Comparison of ENCODE assay signal across 16 cellular contexts in the genomic region with DNA sequence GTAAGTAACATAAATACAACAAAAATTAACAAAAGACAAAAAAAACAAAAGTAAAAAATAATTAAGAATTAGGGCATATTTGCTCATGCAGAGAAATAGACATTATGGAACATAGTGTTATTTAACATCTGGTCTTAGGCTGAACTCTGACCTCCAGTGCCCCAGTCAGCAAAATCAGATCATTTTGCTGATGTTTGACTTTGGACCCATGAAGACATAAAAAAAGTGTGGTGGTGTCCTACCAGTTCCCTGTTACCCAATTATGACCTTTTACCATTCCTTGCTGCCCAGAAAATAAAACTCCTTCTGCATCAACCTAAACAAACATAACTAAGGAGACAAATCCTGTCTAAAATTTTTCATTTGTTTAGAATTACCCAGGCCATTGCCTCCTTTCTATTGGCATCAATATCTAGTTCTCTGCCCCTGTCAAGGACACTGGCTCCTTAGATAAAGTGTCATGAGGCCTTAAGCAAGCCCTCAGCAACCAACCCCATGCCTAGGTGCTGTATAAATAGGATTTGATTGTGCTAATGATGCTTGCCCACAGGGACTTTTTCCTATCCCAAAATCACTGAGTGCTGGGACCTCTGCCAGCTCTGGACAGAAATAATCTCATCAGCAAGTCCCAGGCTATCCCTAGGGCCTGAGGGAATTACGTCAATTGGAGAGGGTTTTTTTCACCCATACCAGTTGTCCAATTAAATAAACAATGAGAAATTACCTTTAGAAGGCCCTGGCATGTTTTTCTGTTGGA.
DNase-seq lines count a peak whose midpoint lies in the region; ATAC-seq, FAIRE-seq and TF ChIP-seq lines count a peak whose summit lies in the region.
"Had no signal": no experiment of that assay in that cellular context is flagged by ENCODE, and none has a peak within 500 bp of the region (broad histone marks: within the 10 kb centered on the region; RNA-seq: fewer than 3 reads in every experiment).

No MANE protein-coding gene starts in this region.

- in situ Hi-C loops in HepG2 (cut with HindIII; ENCODE audit: extremely low pct_ligation_motif_present, low pct_unique_long_range_greater_than_20kb): no loop called here

- H3K4me1 ChIP-seq in HepG2 (ENCODE audit: insufficient read depth, low read length): no peaks in the 10 kb centered on the region
- H3K4me1 ChIP-seq: colonic mucosa, upper lobe of right lung had no signal

- TF ChIP-seq POLR2A in HepG2 (IDR thresholded peaks at IDR 0.05; ENCODE audit: insufficient read depth in 1 of 2, low read depth in 2 of 2, low read length in 2 of 2): no peak

- no TSS peak for BruUV-seq in HepG2 (replicated peaks; lab: Mats Ljungman, UMichigan)

- no peaks in the 10 kb centered on the region for H3K9me3 Mint-ChIP-seq in stimulated activated effector memory CD8-positive, alpha-beta T cell treated with anti-CD3 and anti-CD28 coated beads, Interleukin-12 subunit alpha, Interleukin-12 subunit beta, amount 100 ng/mL, for 72 hours
- H3K9me3 Mint-ChIP-seq: natural killer cell had no signal

- H3K27ac ChIP-seq in HepG2 (ENCODE audit: extremely low read length, insufficient read depth, low read length): no peak overlapping the region
- H3K27ac ChIP-seq: colonic mucosa, upper lobe of right lung had no signal

- H3K36me3 ChIP-seq in HepG2 (replicated peaks in 1 of 2; ENCODE audit: control insufficient read depth in 1 of 2, insufficient read depth in 2 of 2, low read length in 2 of 2): no peaks in the 10 kb centered on the region
- H3K36me3 ChIP-seq: colonic mucosa, upper lobe of right lung had no signal

- TF ChIP-seq EP300 in HepG2 (IDR thresholded peaks at IDR 0.05; ENCODE audit: low read depth in 2 of 2, low read length in 2 of 2): no peak
- TF ChIP-seq EP300 in HepG2 (CRISPR knock-in tag; IDR thresholded peaks at IDR 0.05; ENCODE audit: borderline replicate concordance): no peak

- H3K27ac Mint-ChIP-seq in stimulated activated effector memory CD8-positive, alpha-beta T cell treated with anti-CD3 and anti-CD28 coated beads, Interleukin-12 subunit alpha, Interleukin-12 subunit beta, amount 100 ng/mL, for 72 hours: no peak overlapping the region
- H3K27ac Mint-ChIP-seq: natural killer cell had no signal

- POLR2A ChIA-PET in HepG2 (lab: Yijun Ruan, JAX): no interaction called here

- H3K4me2 ChIP-seq in HepG2 (ENCODE audit: low read depth, low read length): no peak overlapping the region

- H3K79me2 ChIP-seq in HepG2 (ENCODE audit: insufficient read depth, low read length): no peaks in the 10 kb centered on the region

- H3K9ac ChIP-seq in HepG2 (ENCODE audit: insufficient read depth, low read depth, low read length): no peak overlapping the region

- intact Hi-C loops in HepG2 (cut with micrococcal nuclease; ENCODE audit: unreplicated experiment): no loop called here

- WGBS in HepG2 (ENCODE audit: low lambda C conversion rate): 13% methylated on average over 1 of the region's 1 CpG

- no peaks in the 10 kb centered on the region for H3K36me3 Mint-ChIP-seq in stimulated activated effector memory CD8-positive, alpha-beta T cell treated with anti-CD3 and anti-CD28 coated beads, Interleukin-12 subunit alpha, Interleukin-12 subunit beta, amount 100 ng/mL, for 72 hours
- H3K36me3 Mint-ChIP-seq: natural killer cell had no signal

- H3K9me3 ChIP-seq in HepG2 (ENCODE audit: low read length): no peaks in the 10 kb centered on the region
- H3K9me3 ChIP-seq: colonic mucosa, upper lobe of right lung had no signal

- H3K4me3 Mint-ChIP-seq in stimulated activated effector memory CD8-positive, alpha-beta T cell treated with anti-CD3 and anti-CD28 coated beads, Interleukin-12 subunit alpha, Interleukin-12 subunit beta, amount 100 ng/mL, for 72 hours: no peak overlapping the region
- H3K4me3 Mint-ChIP-seq: natural killer cell had no signal

- H3K27me3 ChIP-seq in HepG2 (ENCODE audit: control insufficient read depth in 1 of 2, insufficient read depth in 2 of 2, low read length in 2 of 2): no peaks in the 10 kb centered on the region
- H3K27me3 ChIP-seq: colonic mucosa, upper lobe of right lung had no signal

- TF ChIP-seq RAD21 in HepG2 (CRISPR knock-in tag; IDR thresholded peaks at IDR 0.05): no peak

- CTCF ChIA-PET in HepG2 (lab: Yijun Ruan, JAX; ENCODE audit: low intra/inter-chr PET ratio, low total read pairs): no interaction called here

- H3K4me1 Mint-ChIP-seq in stimulated activated effector memory CD8-positive, alpha-beta T cell treated with anti-CD3 and anti-CD28 coated beads, Interleukin-12 subunit alpha, Interleukin-12 subunit beta, amount 100 ng/mL, for 72 hours: no peaks in the 10 kb centered on the region
- H3K4me1 Mint-ChIP-seq: natural killer cell had no signal

- no peaks in the 10 kb centered on the region for H4K20me1 ChIP-seq in HepG2 (ENCODE audit: insufficient read depth, low read length)

- no peak for ATAC-seq in HepG2
- no peak for ATAC-seq in stimulated activated effector memory CD8-positive, alpha-beta T cell treated with anti-CD3 and anti-CD28 coated beads, Interleukin-12 subunit alpha, Interleukin-12 subunit beta, amount 100 ng/mL, for 72 hours
- ATAC-seq in HG03460 (IDR thresholded peaks at IDR 0.05; ENCODE audit: unreplicated experiment): no peak
- ATAC-seq in GM21515 (IDR thresholded peaks at IDR 0.05; ENCODE audit: unreplicated experiment): no peak
- ATAC-seq: natural killer cell, upper lobe of right lung had no signal

- no peak overlapping the region for H3K4me3 ChIP-seq in HepG2 (replicated peaks in 1 of 3; ENCODE audit: insufficient read depth in 1 of 3, low read depth in 2 of 3, low read length in 3 of 3)
- H3K4me3 ChIP-seq: colonic mucosa, upper lobe of right lung had no signal

- no peak overlapping the region for H2AFZ ChIP-seq in HepG2 (ENCODE audit: low read length)

- FAIRE-seq in HepG2 (lab: Jason Lieb, UNC): no peak

- DNase-seq in A172 (ENCODE audit: low spot score) (peak; percentile 21), NCI-H2081 (lab: John Stamatoyannopoulos, UW) (peak; percentile 67 to 74), cerebellar cortex (ENCODE audit: low spot score) (peak; percentile 16), HepG2 (ENCODE audit: low spot score) (no peak), retina (no peak)
- DNase-seq in stimulated activated effector memory CD8-positive, alpha-beta T cell treated with anti-CD3 and anti-CD28 coated beads, Interleukin-12 subunit alpha, Interleukin-12 subunit beta, amount 100 ng/mL, for 72 hours (ENCODE audit: low spot score in 2 of 2): no peak
- DNase-seq: activated naive CD4-positive, alpha-beta T cell treated with Interleukin-2 at 50 U/mL for 16 hours; colonic mucosa; DND-41; foreskin fibroblast; H7; natural killer cell; NCI-H187; upper lobe of right lung had no signal

- no peak for TF ChIP-seq CTCF in HepG2 (CRISPR knock-in tag; IDR thresholded peaks at IDR 0.05)

TF ChIP-seq in HepG2, 621 proteins besides CTCF, POLR2A, EP300 and RAD21:
- TF ChIP-seq MAFK (conservative IDR thresholded peaks at IDR 0.05 in 1 of 2, IDR thresholded peaks at IDR 0.05 in 1 of 2; ENCODE audit: low read length in 2 of 2) (peak; percentile 62 to 75), MAFF (IDR thresholded peaks at IDR 0.05; ENCODE audit: low read depth, low read length) (peak; percentile 81), ZKSCAN5 (CRISPR knock-in tag; IDR thresholded peaks at IDR 0.05) (no peak)
TF ChIP-seq in HepG2: peak in this region for 2.

Comparison
In these comparisons a context has a peak if more than half of its experiments do, and no peak if none do; other contexts are left out.
1. DNase-seq: peak in A172 (single experiment), NCI-H2081 (2 of 2) and cerebellar cortex (single experiment); none in HepG2 (single experiment), stimulated activated effector memory CD8-positive, alpha-beta T cell treated with anti-CD3 and anti-CD28 coated beads, Interleukin-12 subunit alpha, Interleukin-12 subunit beta, amount 100 ng/mL, for 72 hours (0 of 2) and retina (single experiment).